In the genomic region with DNA sequence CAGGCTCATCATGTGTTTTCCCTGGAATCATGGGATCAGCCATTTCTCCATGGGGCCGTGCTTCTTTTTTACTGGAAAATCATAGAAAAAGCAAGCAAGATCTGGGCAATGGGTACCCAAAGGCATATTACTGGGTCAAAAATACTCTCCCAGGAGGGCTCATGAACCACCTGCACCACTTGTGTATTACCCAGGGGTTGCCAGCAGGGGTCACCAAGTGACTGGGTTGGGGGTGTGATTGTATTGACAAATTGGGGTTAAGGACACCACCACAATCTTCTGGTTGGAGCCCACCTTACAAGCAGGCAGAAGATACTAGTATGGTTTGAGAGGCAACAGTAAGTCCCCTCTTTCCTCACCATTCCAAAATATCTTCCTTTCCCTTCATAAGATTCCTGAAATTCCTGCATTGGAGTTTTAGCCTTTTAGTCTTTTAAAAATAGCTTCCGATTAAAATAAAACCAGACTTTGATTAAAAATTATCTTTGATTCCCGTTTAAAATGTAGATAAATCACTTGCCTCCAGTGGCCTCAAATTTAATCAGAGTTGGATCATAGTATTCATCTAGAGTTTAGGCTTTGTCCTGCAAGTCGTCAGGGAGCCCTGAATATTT, we compare ENCODE assay signal across 8 cellular contexts.
DNase-seq lines count a peak whose midpoint lies in the region; ATAC-seq and TF ChIP-seq lines count a peak whose summit lies in the region.

No MANE protein-coding gene starts in this region.

- no peak for TF ChIP-seq POLR2A in prostate gland (IDR thresholded peaks at IDR 0.05)

- CTCF ChIA-PET in GM10248 (lab: Yijun Ruan, JAX), result interaction anchor here (1.1 to 1.3 kb wide), 4 partner anchors 9 to 1515 kb away, joined by 3 to 5 read pairs (median 4); no protein-coding TSS in a partner anchor

- H3K27ac ChIP-seq in foreskin keratinocyte (no peak overlapping the region), prostate gland (no peak overlapping the region)

- 63% methylated on average over 4 of the region's 4 CpGs for WGBS in prostate gland

- POLR2A ChIA-PET in GM10248 (lab: Yijun Ruan, JAX), result no interaction called here

- DNase-seq in GM10248 (ENCODE audit: extremely low spot score) (peak; percentile 43), M059J (ENCODE audit: low read depth) (peak; percentile 1), foreskin keratinocyte (peak in 1 of 2 donors; percentile 10), prostate gland (ENCODE audit: low spot score) (no peak), NCI-H1930 (lab: John Stamatoyannopoulos, UW) (no peak), NCI-H2107 (lab: John Stamatoyannopoulos, UW) (no peak)
- peak; percentile 2 for DNase-seq in activated CD8-positive, alpha-beta memory T cell treated with anti-CD3 and anti-CD28 coated beads, Interleukin-2, amount 50 U/mL, for 24 hours (ENCODE audit: extremely low read depth)

- no peaks in the 10 kb centered on the region for H3K27me3 ChIP-seq in foreskin keratinocyte
- no peaks in the 10 kb centered on the region for H3K27me3 ChIP-seq in prostate gland (replicated peaks; ENCODE audit: insufficient read depth)

- no peaks in the 10 kb centered on the region for H3K36me3 ChIP-seq in prostate gland

- no peaks in the 10 kb centered on the region for H3K4me1 ChIP-seq in foreskin keratinocyte
- no peaks in the 10 kb centered on the region for H3K4me1 ChIP-seq in prostate gland (replicated peaks)

- H3K4me3 ChIP-seq in prostate gland, result no peak overlapping the region

- ATAC-seq in GM21619 (IDR thresholded peaks at IDR 0.05; ENCODE audit: unreplicated experiment) (peak; percentile 80), foreskin keratinocyte (peak; percentile 61)

- peak; percentile 59 for TF ChIP-seq CTCF in GM10248 (IDR thresholded peaks at IDR 0.05; ENCODE audit: control extremely low read depth, extremely low read depth, low read depth, missing control alignments)
- peak; percentile 73 for TF ChIP-seq CTCF in foreskin keratinocyte (conservative IDR thresholded peaks at IDR 0.05)
- TF ChIP-seq CTCF in prostate gland (IDR thresholded peaks at IDR 0.05), result peak; percentile 13 to 66 (median 48)

- intact Hi-C loops in prostate gland (cut with DNase I), result loop anchor here (10.0 kb wide), 1 partner anchor 1208 kb away; no protein-coding TSS in a partner anchor

- no peaks in the 10 kb centered on the region for H3K9me3 ChIP-seq in prostate gland

Comparison
In these comparisons a context has a peak if more than half of its experiments do, and no peak if none do; other contexts are left out.
1. DNase-seq: peak in GM10248 (single experiment), M059J (single experiment) and activated CD8-positive, alpha-beta memory T cell treated with anti-CD3 and anti-CD28 coated beads, Interleukin-2, amount 50 U/mL, for 24 hours (single experiment); none in prostate gland (single experiment), NCI-H1930 (0 of 2) and NCI-H2107 (single experiment).
2. Peak in every context shown above with its lines, with median percentiles within 50 percentile points of each other: CTCF ChIP-seq.